ENCODE assay signal across 9 cellular contexts in genomic region chr2:230226090-230226551, GRCh38. TPM values are rescaled to one million over a fixed set of nuclear protein-coding genes. Genes with fewer than 3 reads are reported as not detected.
DNase-seq lines count a peak whose midpoint lies in the region; ATAC-seq lines count a peak whose summit lies in the region.
"Had no signal": no experiment of that assay in that cellular context is flagged by ENCODE, and none has a peak within 500 bp of the region (broad histone marks: within the 10 kb centered on the region; RNA-seq: fewer than 3 reads in every experiment).

No MANE protein-coding gene starts in this region.

- H3K9me3 Mint-ChIP-seq in activated CD4-positive, alpha-beta T cell treated with anti-CD3 and anti-CD28 coated beads, Interleukin-2, amount 10 ng/mL, durations not matched to agents 24 days and 14 days: peaks cover 11% of the 10 kb centered on the region
- H3K9me3 Mint-ChIP-seq in T-helper 2 cell treated with Interferon-gamma antibody and Interleukin-4, amounts not matched to agents 5 μg/mL and 100 μg/mL, for 36 hours: peaks cover 15% of the 10 kb centered on the region
- H3K9me3 Mint-ChIP-seq in stimulated activated naive B cell treated with anti-CD40 and anti-IgM and Interleukin-4, amounts not matched to agents 10 μg/mL and 1 μg/mL and 100 μg/mL, for 72 hours: peaks cover 3 to 5% of the 10 kb centered on the region in 2 donors

- H3K4me1 Mint-ChIP-seq in activated CD4-positive, alpha-beta T cell treated with anti-CD3 and anti-CD28 coated beads, Interleukin-2, amount 10 ng/mL, durations not matched to agents 24 days and 14 days: peaks cover 68% of the 10 kb centered on the region
- H3K4me1 Mint-ChIP-seq in T-helper 2 cell treated with Interferon-gamma antibody and Interleukin-4, amounts not matched to agents 5 μg/mL and 100 μg/mL, for 36 hours (ENCODE audit: low read depth): peaks cover 70% of the 10 kb centered on the region
- peaks cover 42 to 83% of the 10 kb centered on the region in 2 donors for H3K4me1 Mint-ChIP-seq in stimulated activated naive B cell treated with anti-CD40 and anti-IgM and Interleukin-4, amounts not matched to agents 10 μg/mL and 1 μg/mL and 100 μg/mL, for 72 hours

- peak overlapping the region; percentile 98 for H3K27ac Mint-ChIP-seq in activated CD4-positive, alpha-beta T cell treated with anti-CD3 and anti-CD28 coated beads, Interleukin-2, amount 10 ng/mL, durations not matched to agents 24 days and 14 days
- peak overlapping the region; percentile 95 for H3K27ac Mint-ChIP-seq in T-helper 2 cell treated with Interferon-gamma antibody and Interleukin-4, amounts not matched to agents 5 μg/mL and 100 μg/mL, for 36 hours
- H3K27ac Mint-ChIP-seq in stimulated activated naive B cell treated with anti-CD40 and anti-IgM and Interleukin-4, amounts not matched to agents 10 μg/mL and 1 μg/mL and 100 μg/mL, for 72 hours: peak overlapping the region; percentile 98

- peaks cover 52% of the 10 kb centered on the region for H3K36me3 Mint-ChIP-seq in activated CD4-positive, alpha-beta T cell treated with anti-CD3 and anti-CD28 coated beads, Interleukin-2, amount 10 ng/mL, durations not matched to agents 24 days and 14 days (ENCODE audit: low read depth)
- H3K36me3 Mint-ChIP-seq in T-helper 2 cell treated with Interferon-gamma antibody and Interleukin-4, amounts not matched to agents 5 μg/mL and 100 μg/mL, for 36 hours (ENCODE audit: low read depth): peaks cover 37% of the 10 kb centered on the region
- peaks cover 38 to 51% of the 10 kb centered on the region in 2 donors for H3K36me3 Mint-ChIP-seq in stimulated activated naive B cell treated with anti-CD40 and anti-IgM and Interleukin-4, amounts not matched to agents 10 μg/mL and 1 μg/mL and 100 μg/mL, for 72 hours

- H3K27me3 Mint-ChIP-seq in activated CD4-positive, alpha-beta T cell treated with anti-CD3 and anti-CD28 coated beads, Interleukin-2, amount 10 ng/mL, durations not matched to agents 24 days and 14 days: no peaks in the 10 kb centered on the region
- no peaks in the 10 kb centered on the region for H3K27me3 Mint-ChIP-seq in T-helper 2 cell treated with Interferon-gamma antibody and Interleukin-4, amounts not matched to agents 5 μg/mL and 100 μg/mL, for 36 hours (ENCODE audit: low read depth)
- no peaks in the 10 kb centered on the region for H3K27me3 Mint-ChIP-seq in stimulated activated naive B cell treated with anti-CD40 and anti-IgM and Interleukin-4, amounts not matched to agents 10 μg/mL and 1 μg/mL and 100 μg/mL, for 72 hours

- peak overlapping the region; percentile 85 for H3K4me3 Mint-ChIP-seq in activated CD4-positive, alpha-beta T cell treated with anti-CD3 and anti-CD28 coated beads, Interleukin-2, amount 10 ng/mL, durations not matched to agents 24 days and 14 days
- peak overlapping the region; percentile 93 for H3K4me3 Mint-ChIP-seq in T-helper 2 cell treated with Interferon-gamma antibody and Interleukin-4, amounts not matched to agents 5 μg/mL and 100 μg/mL, for 36 hours
- peak overlapping the region; percentile 95 for H3K4me3 Mint-ChIP-seq in stimulated activated naive B cell treated with anti-CD40 and anti-IgM and Interleukin-4, amounts not matched to agents 10 μg/mL and 1 μg/mL and 100 μg/mL, for 72 hours

- peak; percentile 60 for ATAC-seq in HG03060 (IDR thresholded peaks at IDR 0.05; ENCODE audit: low read depth, unreplicated experiment)
- ATAC-seq in stimulated activated naive B cell treated with anti-CD40 and anti-IgM and Interleukin-4, amounts not matched to agents 10 μg/mL and 1 μg/mL and 100 μg/mL, for 72 hours (replicated peaks): peak; percentile 83
- ATAC-seq: A549 had no signal

- intact Hi-C loops in activated CD4-positive, alpha-beta T cell treated with anti-CD3 and anti-CD28 coated beads, Interleukin-2, amount 10 ng/mL, durations not matched to agents 24 days and 14 days (cut with micrococcal nuclease): loop anchor here (2.0 to 5.0 kb wide), 3 partner anchors 43 to 386 kb away; no protein-coding TSS in a partner anchor

- DNase-seq in activated CD4-positive, alpha-beta T cell treated with anti-CD3 and anti-CD28 coated beads, Interleukin-2, amount 10 ng/mL, durations not matched to agents 24 days and 14 days: peak; percentile 75
- DNase-seq in activated CD4-positive, alpha-beta T cell treated with anti-CD3 and anti-CD28 coated beads for 1 hour: no peak
- no peak for DNase-seq in T-helper 2 cell treated with Interferon-gamma antibody and Interleukin-4, amounts not matched to agents 5 μg/mL and 100 μg/mL, for 36 hours (ENCODE audit: low spot score)
- DNase-seq in stimulated activated naive B cell treated with anti-CD40 and anti-IgM and Interleukin-4, amounts not matched to agents 10 μg/mL and 1 μg/mL and 100 μg/mL, for 72 hours: no peak
- no peak for DNase-seq in stimulated activated CD4-positive, alpha-beta T cell treated with anti-CD3 and anti-CD28 coated beads, Interleukin-4, amount 100 ng/mL, for 4 hours
- DNase-seq in amniotic stem cell (lab: John Stamatoyannopoulos, UW) (no peak), NCI-H2081 (lab: John Stamatoyannopoulos, UW) (no peak)

RNA-seq across cellular contexts. Expression of gene SP140, which starts 0.6 kb away (rescaled TPM):
- total RNA-seq in activated CD4-positive, alpha-beta T cell treated with anti-CD3 and anti-CD28 coated beads, Interleukin-2, amount 10 ng/mL, durations not matched to agents 24 days and 14 days: 236 and 241 TPM in 2 replicates

RNA-seq across cellular contexts. Expression of gene SP110, which starts 6.3 kb away (rescaled TPM):
- total RNA-seq in activated CD4-positive, alpha-beta T cell treated with anti-CD3 and anti-CD28 coated beads, Interleukin-2, amount 10 ng/mL, durations not matched to agents 24 days and 14 days: 137 and 148 TPM in 2 replicates
